ENCODE assay signal across 10 cellular contexts in the genomic region with DNA sequence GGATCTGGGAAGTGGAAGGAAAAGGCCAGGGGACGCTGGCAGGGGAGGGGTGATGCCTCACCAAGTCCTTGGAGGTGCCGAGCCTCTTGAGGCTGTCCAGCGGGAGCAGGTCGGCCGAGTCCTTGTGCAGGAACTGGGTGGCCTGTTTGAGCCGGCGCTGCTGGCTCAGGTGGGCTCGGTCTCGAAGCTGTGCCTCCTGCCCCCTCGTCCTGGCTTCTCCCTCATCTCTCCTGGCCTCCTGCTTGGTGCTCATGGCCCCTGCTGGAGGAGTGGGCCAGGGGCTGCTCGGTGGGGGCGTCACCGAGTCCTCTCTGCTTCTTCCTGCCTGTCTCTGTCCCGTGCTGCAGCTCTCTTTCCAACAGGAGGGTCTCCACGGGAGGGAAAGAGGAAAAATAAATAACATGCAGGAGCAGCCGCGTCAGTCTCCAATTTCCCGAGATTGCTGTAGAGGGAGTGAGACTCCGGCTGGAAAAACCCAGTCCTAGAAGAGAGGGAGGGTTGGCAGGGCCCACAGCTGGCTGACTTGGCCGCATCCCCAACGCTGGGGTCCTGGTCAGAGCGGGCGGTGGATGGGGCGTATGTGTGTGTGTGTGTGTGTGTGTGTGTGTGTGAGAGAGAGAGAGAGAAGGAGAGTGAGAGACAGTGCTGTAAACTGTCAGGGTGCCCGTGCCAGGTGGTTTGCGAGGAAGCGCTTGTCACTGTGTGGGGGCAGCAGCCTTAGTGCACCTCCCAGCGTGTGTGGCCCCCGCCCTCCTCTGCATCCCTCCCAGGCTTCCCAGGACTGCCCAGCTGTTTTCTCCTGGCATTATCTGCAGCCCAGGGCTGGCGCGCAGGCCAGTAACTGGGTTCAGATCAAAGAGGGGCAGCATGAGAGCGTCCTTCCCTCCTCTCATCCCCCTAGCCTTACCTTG. TPM values are rescaled to one million over a fixed set of nuclear protein-coding genes. Genes with fewer than 3 reads are reported as not detected.
DNase-seq lines count a peak whose midpoint lies in the region; TF ChIP-seq lines count a peak whose summit lies in the region.
"Had no signal": no experiment of that assay in that cellular context is flagged by ENCODE, and none has a peak within 500 bp of the region (broad histone marks: within the 10 kb centered on the region; RNA-seq: fewer than 3 reads in every experiment).

A gene with protein sequence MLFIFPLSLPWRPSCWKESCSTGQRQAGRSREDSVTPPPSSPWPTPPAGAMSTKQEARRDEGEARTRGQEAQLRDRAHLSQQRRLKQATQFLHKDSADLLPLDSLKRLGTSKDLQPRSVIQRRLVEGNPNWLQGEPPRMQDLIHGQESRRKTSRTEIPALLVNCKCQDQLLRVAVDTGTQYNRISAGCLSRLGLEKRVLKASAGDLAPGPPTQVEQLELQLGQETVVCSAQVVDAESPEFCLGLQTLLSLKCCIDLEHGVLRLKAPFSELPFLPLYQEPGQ (minus strand): TSS at position 455 of the 911 bp plus-strand sequence. CDS start 52 bp downstream, at position 403.

- TF ChIP-seq CTCF in ovary (IDR thresholded peaks at IDR 0.05) (peak in 1 of 3 donors; percentile 17), GM20000 (IDR thresholded peaks at IDR 0.05; ENCODE audit: extremely low read depth, missing control alignments) (no peak)

- no peaks in the 10 kb centered on the region for H3K9me3 ChIP-seq in SJSA1 (replicated peaks)
- no peaks in the 10 kb centered on the region for H3K9me3 ChIP-seq in ovary
- H3K9me3 ChIP-seq in HAP-1: no peaks in the 10 kb centered on the region

- intact Hi-C loops in head of caudate nucleus (cut with DNase I): no loop called here
- intact Hi-C loops in ovary (cut with DNase I): loop anchor here in 1 of 4 donors (10.0 kb wide), 1 partner anchor 50 kb away; no protein-coding TSS in a partner anchor

- H3K4me1 ChIP-seq in SJSA1 (replicated peaks): peaks cover 16% of the 10 kb centered on the region
- H3K4me1 ChIP-seq in ovary (ENCODE audit: insufficient read depth): peaks cover 10% of the 10 kb centered on the region
- H3K4me1 ChIP-seq in HAP-1: no peaks in the 10 kb centered on the region

- in situ Hi-C loops in G401 (cut with HindIII; ENCODE audit: low sequenced_read_pairs): no loop called here
- in situ Hi-C loops in HAP-1 (cut with MboI; ENCODE audit: low sequenced_read_pairs): no loop called here

- H3K27me3 ChIP-seq in SJSA1 (replicated peaks) (no peaks in the 10 kb centered on the region), ovary (no peaks in the 10 kb centered on the region), HAP-1 (ENCODE audit: low read depth) (no peaks in the 10 kb centered on the region)

- no peak within 1 kb of the TSS for H3K27ac ChIP-seq in SJSA1
- H3K27ac ChIP-seq in ovary: peak within 1 kb of the TSS; percentile 60 to 61

- WGBS in ovary, 3 donors: 3 to 6% (median 3%) methylated on average over 32 of the region's 32 CpGs

- peak; percentile 73 for DNase-seq in G401 (ENCODE audit: low spot score)
- peak; percentile 59 to 60 for DNase-seq in SJSA1 (ENCODE audit: low read depth in 1 of 2, low spot score in 2 of 2)
- DNase-seq in head of caudate nucleus: peak; percentile 62 to 90 (median 78)
- peak; percentile 72 to 86 (median 86) for DNase-seq in ovary
- no peak for DNase-seq in HAP-1 (ENCODE audit: low spot score in 2 of 2)
- no peak for DNase-seq in cerebellar nuclear complex (lab: John Stamatoyannopoulos, UW)
- no peak for DNase-seq in GM20000 (ENCODE audit: low spot score)
- DNase-seq in activated gamma-delta T cell (lab: John Stamatoyannopoulos, UW): no peak

- TF ChIP-seq EP300 in ovary (IDR thresholded peaks at IDR 0.05): no peak

- H3K36me3 ChIP-seq in SJSA1 (no peaks in the 10 kb centered on the region), ovary (no peaks in the 10 kb centered on the region), HAP-1 (replicated peaks) (peaks cover 15% of the 10 kb centered on the region; the same call in 1 of the 2 replicates)

- TF ChIP-seq POLR2A in ovary (IDR thresholded peaks at IDR 0.05): no peak

- H3K4me3 ChIP-seq in SJSA1: no peak within 1 kb of the TSS
- H3K4me3 ChIP-seq in ovary: peak within 1 kb of the TSS; percentile 27
- H3K4me3 ChIP-seq in HAP-1: no peak within 1 kb of the TSS
- H3K4me3 ChIP-seq: GM12878 had no signal

RNA-seq across cellular contexts. Expression of the gene that starts here (rescaled TPM):
- not detected in 2 replicates for total RNA-seq in G401 (2014; rRNA removed; shearing (Covaris generic))
- total RNA-seq in SJSA1 (2014; rRNA removed; shearing (Covaris generic)): 0.32 TPM in 1 of 2 replicates, not detected in the other
- total RNA-seq in ovary: 10 to 100 TPM in 3 of 7 donors, 1 to 10 TPM in 3, under 1 TPM in 1; 0.83 to 15.1 (median 6.3) TPM
- 10 to 100 TPM in 1 of 2 donors, 1 to 10 TPM in 1; 4.9 to 10.3 TPM for polyA plus RNA-seq in ovary
- total RNA-seq: activated T-helper 17 cell treated with anti-CD3 and anti-CD28 coated beads, Interleukin-2, amount 50 U/mL, for 72 hours; GM12878 had no signal

Comparison
In these comparisons a context has a peak if more than half of its experiments do, and no peak if none do; other contexts are left out.
1. Peak in DNase-seq in G401; RNA of the gene not detected or under 1 TPM.
2. Peak in DNase-seq in SJSA1; RNA of the gene not detected or under 1 TPM.
3. DNase-seq: peak in head of caudate nucleus (42 of 42) and ovary (5 of 5); none in HAP-1 (0 of 2), cerebellar nuclear complex (0 of 2), GM20000 (single experiment) and activated gamma-delta T cell (single experiment).